8 cellular contexts compared by ENCODE assay signal in the genomic region with DNA sequence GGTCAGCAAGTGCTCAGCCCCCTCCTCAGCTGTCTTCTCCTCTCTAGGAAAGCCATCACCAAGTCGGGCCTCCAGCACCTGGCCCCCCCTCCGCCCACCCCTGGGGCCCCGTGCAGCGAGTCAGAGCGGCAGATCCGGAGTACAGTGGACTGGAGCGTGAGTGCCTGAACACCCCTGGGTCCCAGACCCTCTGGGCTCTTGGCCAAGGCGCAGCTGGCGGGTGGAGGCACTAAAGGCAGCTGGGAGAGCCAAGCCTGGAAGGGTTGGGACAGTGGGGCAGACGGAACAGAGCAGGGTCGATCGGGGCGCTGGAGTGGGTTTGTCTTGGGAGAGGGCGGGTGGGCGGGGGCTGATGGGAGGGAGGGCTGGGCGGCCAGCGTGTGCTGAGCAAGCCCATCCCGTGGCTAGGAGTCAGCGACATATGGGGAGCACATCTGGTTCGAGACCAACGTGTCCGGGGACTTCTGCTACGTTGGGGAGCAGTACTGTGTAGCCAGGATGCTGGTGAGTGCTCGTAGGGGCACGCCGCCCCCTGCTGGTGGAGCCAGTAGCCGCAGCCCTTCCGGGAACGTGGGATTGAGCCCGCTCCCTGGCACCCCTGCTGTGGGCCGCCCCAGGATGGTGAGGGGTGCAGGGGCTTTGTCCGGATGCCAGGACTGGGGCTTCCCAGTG. TPM values are rescaled to one million over a fixed set of nuclear protein-coding genes. Genes with fewer than 3 reads are reported as not detected.
A peak's percentile ranks its signal among the peaks of the same experiment; 100 is the strongest.
DNase-seq lines count a peak whose midpoint lies in the region; ATAC-seq lines count a peak whose summit lies in the region.

No MANE protein-coding gene starts in this region.

- H3K4me3 Mint-ChIP-seq in T-cell, result no peak overlapping the region

- POLR2A ChIA-PET in T-cell (lab: Charles Lee), result interaction anchor here in 1 of 2 donors (0.6 kb wide), 2 partner anchors 226 to 263 kb away, joined by 4 to 8 read pairs; partner anchors contain the start of gene AMBRA1

- no peaks in the 10 kb centered on the region for H3K9me3 Mint-ChIP-seq in T-cell

- CTCF ChIA-PET in T-cell (lab: Charles Lee), result interaction anchor here (0.6 to 2.9 kb wide), 11 partner anchors 11 to 1801 kb away, joined by 3 to 12 read pairs (median 5); no protein-coding TSS in a partner anchor

- H3K4me1 Mint-ChIP-seq in T-cell, result peaks cover 46 to 55% (median 55%) of the 10 kb centered on the region in 3 donors

- ATAC-seq in HG03135 (IDR thresholded peaks at IDR 0.05; ENCODE audit: unreplicated experiment) (peak; percentile 61), T-cell (replicated peaks in 1 of 4) (peak; percentile 86 to 92 (median 90)), HG02840 (IDR thresholded peaks at IDR 0.05; ENCODE audit: low FRiP score, unreplicated experiment) (no peak)

- H3K27ac Mint-ChIP-seq in T-cell, result peak overlapping the region in 1 of 2 donors; percentile 69

- H3K36me3 Mint-ChIP-seq in T-cell, result peaks cover 15% of the 10 kb centered on the region

- DNase-seq in NCI-H2081 (lab: John Stamatoyannopoulos, UW) (peak; percentile 38 to 48), NCI-H2081 treated with DMSO at 0.1 percent for 48 hours (lab: John Stamatoyannopoulos, UW) (no peak), T-cell (peak; percentile 42 to 82 (median 72)), hypothalamus (lab: John Stamatoyannopoulos, UW) (peak in 40 of 51 donors; percentile 13 to 82 (median 53))
- DNase-seq in activated naive CD8-positive, alpha-beta T cell treated with anti-CD3 and anti-CD28 coated beads, Interleukin-2, amount 50 U/mL, for 16 hours (ENCODE audit: low read depth, low spot score), result peak; percentile 53
- DNase-seq in stimulated activated CD4-positive, alpha-beta T cell treated with anti-CD3 and anti-CD28 coated beads, Interleukin-1b, Interleukin-23, amount 100 ng/mL, for 48 hours, result peak; percentile 68

- H3K27me3 Mint-ChIP-seq in T-cell, result no peaks in the 10 kb centered on the region

RNA-seq across cellular contexts. Expression of gene MDK, which starts 14.1 kb away (rescaled TPM):
- 1 to 10 TPM; 5.8 to 8.6 (median 8.3) TPM for total RNA-seq in T-cell

RNA-seq across cellular contexts. Expression of gene DGKZ, which starts 20.1 kb away (rescaled TPM):
- total RNA-seq in T-cell, result 100 to 1,000 TPM; 235 to 318 (median 251) TPM

RNA-seq across cellular contexts. Expression of gene CHRM4, which starts 24.2 kb away (rescaled TPM):
- total RNA-seq in T-cell, result 1 to 10 TPM in 2 of 5 donors, under 1 TPM in 2, not detected in 1; 0.18 to 3.9 (median 1.5) TPM
